10 cellular contexts compared by ENCODE assay signal in genomic region chr6:41767112-41767946, GRCh38. TPM values are rescaled to one million over a fixed set of nuclear protein-coding genes. Genes with fewer than 3 reads are reported as not detected.
A peak's percentile ranks its signal among the peaks of the same experiment; 100 is the strongest.
DNase-seq lines count a peak whose midpoint lies in the region; ATAC-seq, FAIRE-seq and TF ChIP-seq lines count a peak whose summit lies in the region.
"Had no signal": no experiment of that assay in that cellular context is flagged by ENCODE, and none has a peak within 500 bp of the region (broad histone marks: within the 10 kb centered on the region; RNA-seq: fewer than 3 reads in every experiment).

No MANE protein-coding gene starts in this region.

- POLR2A ChIA-PET in BJ (lab: Charles Lee), result no interaction called here

- TF ChIP-seq CTCF in BJ (IDR thresholded peaks at IDR 0.05; ENCODE audit: insufficient read depth, low read depth, low read length), result no peak
- no peak for TF ChIP-seq CTCF in Loucy (conservative IDR thresholded peaks at IDR 0.05; ENCODE audit: low read length)
- TF ChIP-seq CTCF in bronchial epithelial cell (IDR thresholded peaks at IDR 0.05; ENCODE audit: insufficient read depth, low read length, severe bottlenecking), result no peak
- no peak for TF ChIP-seq CTCF in nephron progenitor cell (IDR thresholded peaks at IDR 0.05)

- H3K4me1 ChIP-seq in Loucy (ENCODE audit: insufficient read depth, low read length, poor library complexity, severe bottlenecking), result peaks cover 34% of the 10 kb centered on the region

- H3K4me3 ChIP-seq in BJ (ENCODE audit: low read depth, low read length), result no peak overlapping the region
- H3K4me3 ChIP-seq in Loucy (ENCODE audit: low read length, poor library complexity, severe bottlenecking), result no peak overlapping the region
- no peak overlapping the region for H3K4me3 ChIP-seq in bronchial epithelial cell (ENCODE audit: low read depth, low read length)

- H3K4me1 Mint-ChIP-seq in nephron progenitor cell, result peaks cover 39% of the 10 kb centered on the region
- peaks cover 10% of the 10 kb centered on the region for H3K4me1 Mint-ChIP-seq in activated T-helper 2 cell treated with anti-CD3 and anti-CD28 coated beads, Interferon-gamma antibody, Interleukin-2, Interleukin-4, amounts not matched to agents 10 μg/mL and 5 μg/mL and 100 μg/mL, durations not matched to agents 14 hours and 24 hours and 36 hours (ENCODE audit: low read depth)

- H3F3A ChIP-seq in Loucy (ENCODE audit: low read depth), result no peaks in the 10 kb centered on the region

- no peak for ATAC-seq in HG03095 (IDR thresholded peaks at IDR 0.05; ENCODE audit: unreplicated experiment)
- no peak for ATAC-seq in GM21529 (IDR thresholded peaks at IDR 0.05; ENCODE audit: unreplicated experiment)

- H3K9ac ChIP-seq in Loucy (ENCODE audit: low read depth, low read length, poor library complexity, severe bottlenecking), result peak overlapping the region; percentile 63

- no peaks in the 10 kb centered on the region for H3K9me3 Mint-ChIP-seq in nephron progenitor cell
- no peaks in the 10 kb centered on the region for H3K9me3 Mint-ChIP-seq in activated T-helper 2 cell treated with anti-CD3 and anti-CD28 coated beads, Interferon-gamma antibody, Interleukin-2, Interleukin-4, amounts not matched to agents 10 μg/mL and 5 μg/mL and 100 μg/mL, durations not matched to agents 14 hours and 24 hours and 36 hours

- H3K9me2 ChIP-seq in Loucy (replicated peaks; ENCODE audit: low read depth, low read length), result no peaks in the 10 kb centered on the region

- H3K36me3 ChIP-seq in BJ (ENCODE audit: control insufficient read depth, insufficient read depth, low read length) (peaks cover 10% of the 10 kb centered on the region), Loucy (ENCODE audit: insufficient read depth, low read length) (peaks cover 8% of the 10 kb centered on the region; the same call in 1 of the 2 replicates), bronchial epithelial cell (ENCODE audit: control insufficient read depth, insufficient read depth, low read length) (peaks cover 7% of the 10 kb centered on the region)

- no peak overlapping the region for H2AFZ ChIP-seq in Loucy (ENCODE audit: low read length)

- H3K79me2 ChIP-seq in Loucy (ENCODE audit: insufficient read depth, low read length), result no peaks in the 10 kb centered on the region

- H3K27me3 Mint-ChIP-seq in nephron progenitor cell (ENCODE audit: low read depth, poor library complexity), result peaks cover 13% of the 10 kb centered on the region
- H3K27me3 Mint-ChIP-seq in activated T-helper 2 cell treated with anti-CD3 and anti-CD28 coated beads, Interferon-gamma antibody, Interleukin-2, Interleukin-4, amounts not matched to agents 10 μg/mL and 5 μg/mL and 100 μg/mL, durations not matched to agents 14 hours and 24 hours and 36 hours (ENCODE audit: low read depth), result peaks cover 4% of the 10 kb centered on the region

- DNase-seq in BJ (ENCODE audit: low read depth), result peak; percentile 80
- DNase-seq in bronchial epithelial cell (ENCODE audit: low read depth), result peak; percentile 87
- DNase-seq in lung microvascular endothelial cell (ENCODE audit: low read depth in 2 of 2), result peak; percentile 77 to 89
- no peak for DNase-seq in nephron progenitor cell
- no peak for DNase-seq in activated T-helper 2 cell treated with anti-CD3 and anti-CD28 coated beads, Interferon-gamma antibody, Interleukin-2, Interleukin-4, amounts not matched to agents 10 μg/mL and 5 μg/mL and 100 μg/mL, durations not matched to agents 14 hours and 24 hours and 36 hours (ENCODE audit: low spot score)
- DNase-seq: NCI-H345 had no signal

- FAIRE-seq in bronchial epithelial cell (lab: Jason Lieb, UNC), result peak; percentile 7
- FAIRE-seq: GM18507 had no signal

- no peak overlapping the region for H3K27ac Mint-ChIP-seq in nephron progenitor cell
- no peak overlapping the region for H3K27ac Mint-ChIP-seq in activated T-helper 2 cell treated with anti-CD3 and anti-CD28 coated beads, Interferon-gamma antibody, Interleukin-2, Interleukin-4, amounts not matched to agents 10 μg/mL and 5 μg/mL and 100 μg/mL, durations not matched to agents 14 hours and 24 hours and 36 hours

- peak overlapping the region; percentile 1 for H3K4me2 ChIP-seq in Loucy (ENCODE audit: low read depth, low read length, poor library complexity, severe bottlenecking)

- CTCF ChIA-PET in BJ (lab: Yijun Ruan, JAX), result interaction anchor here (0.8 to 2.1 kb wide), 6 partner anchors 9 to 399 kb away, joined by 3 to 9 read pairs (median 4); partner anchors contain the start of genes TFEB and TOMM6

- no peaks in the 10 kb centered on the region for H4K20me1 ChIP-seq in Loucy (ENCODE audit: insufficient read depth, low read length, poor library complexity, severe bottlenecking)

- H3K27me3 ChIP-seq in BJ (ENCODE audit: control insufficient read depth, insufficient read depth, low read length), result no peaks in the 10 kb centered on the region
- no peaks in the 10 kb centered on the region for H3K27me3 ChIP-seq in Loucy (ENCODE audit: insufficient read depth, low read length, poor library complexity, severe bottlenecking)
- no peaks in the 10 kb centered on the region for H3K27me3 ChIP-seq in bronchial epithelial cell (ENCODE audit: control insufficient read depth, insufficient read depth, low read length)

- intact Hi-C loops in activated T-helper 2 cell treated with anti-CD3 and anti-CD28 coated beads, Interferon-gamma antibody, Interleukin-2, Interleukin-4, amounts not matched to agents 10 μg/mL and 5 μg/mL and 100 μg/mL, durations not matched to agents 14 hours and 24 hours and 36 hours (cut with micrococcal nuclease), result no loop called here

- H3K4me3 Mint-ChIP-seq in nephron progenitor cell, result no peak overlapping the region
- no peak overlapping the region for H3K4me3 Mint-ChIP-seq in activated T-helper 2 cell treated with anti-CD3 and anti-CD28 coated beads, Interferon-gamma antibody, Interleukin-2, Interleukin-4, amounts not matched to agents 10 μg/mL and 5 μg/mL and 100 μg/mL, durations not matched to agents 14 hours and 24 hours and 36 hours (ENCODE audit: low read depth)

- no peaks in the 10 kb centered on the region for H3K9me3 ChIP-seq in Loucy (ENCODE audit: insufficient read depth, low read depth, low read length)

- H3K36me3 Mint-ChIP-seq in nephron progenitor cell (ENCODE audit: low read depth), result peaks cover 13% of the 10 kb centered on the region
- H3K36me3 Mint-ChIP-seq in activated T-helper 2 cell treated with anti-CD3 and anti-CD28 coated beads, Interferon-gamma antibody, Interleukin-2, Interleukin-4, amounts not matched to agents 10 μg/mL and 5 μg/mL and 100 μg/mL, durations not matched to agents 14 hours and 24 hours and 36 hours (ENCODE audit: low read depth), result peaks cover 5% of the 10 kb centered on the region

RNA-seq across cellular contexts. Expression of gene FRS3, which starts 12.4 kb away (rescaled TPM):
- 2.1 and 3.3 TPM in 2 replicates for polyA plus RNA-seq in BJ (2011; rRNA removed)
- polyA minus RNA-seq in BJ (2011; rRNA and poly(A)+ RNA removed), result 1.1 and 4.9 TPM in 2 replicates
- 0.77 and 0.79 TPM in 2 replicates for total RNA-seq in bronchial epithelial cell
- 0.60 and 0.65 TPM in 2 replicates for total RNA-seq in lung microvascular endothelial cell
- total RNA-seq in activated T-helper 2 cell treated with anti-CD3 and anti-CD28 coated beads, Interferon-gamma antibody, Interleukin-2, Interleukin-4, amounts not matched to agents 10 μg/mL and 5 μg/mL and 100 μg/mL, durations not matched to agents 14 hours and 24 hours and 36 hours, result 4.7 and 5.8 TPM in 2 replicates

RNA-seq across cellular contexts. Expression of gene PRICKLE4, which starts 13.3 kb away (rescaled TPM):
- 0.31 TPM in 1 of 2 replicates, not detected in the other for polyA plus RNA-seq in BJ (2011; rRNA removed)
- not detected in 2 replicates for polyA minus RNA-seq in BJ (2011; rRNA and poly(A)+ RNA removed)
- total RNA-seq in bronchial epithelial cell (0.53 and 0.90 TPM in 2 replicates), lung microvascular endothelial cell (5.2 and 6.7 TPM in 2 replicates)
- not detected in 2 replicates for total RNA-seq in activated T-helper 2 cell treated with anti-CD3 and anti-CD28 coated beads, Interferon-gamma antibody, Interleukin-2, Interleukin-4, amounts not matched to agents 10 μg/mL and 5 μg/mL and 100 μg/mL, durations not matched to agents 14 hours and 24 hours and 36 hours

RNA-seq across cellular contexts. Expression of gene PGC, which starts 20.1 kb away (rescaled TPM):
- polyA plus RNA-seq in BJ (2011; rRNA removed), result not detected in 2 replicates
- not detected in 2 replicates for polyA minus RNA-seq in BJ (2011; rRNA and poly(A)+ RNA removed)
- total RNA-seq in bronchial epithelial cell, result not detected in 2 replicates
- total RNA-seq in lung microvascular endothelial cell, result not detected in 2 replicates
- not detected in 2 replicates for total RNA-seq in activated T-helper 2 cell treated with anti-CD3 and anti-CD28 coated beads, Interferon-gamma antibody, Interleukin-2, Interleukin-4, amounts not matched to agents 10 μg/mL and 5 μg/mL and 100 μg/mL, durations not matched to agents 14 hours and 24 hours and 36 hours

RNA-seq across cellular contexts. Expression of gene TOMM6, which starts 20.2 kb away (rescaled TPM):
- 157 and 199 TPM in 2 replicates for polyA plus RNA-seq in BJ (2011; rRNA removed)
- 22.8 and 36.0 TPM in 2 replicates for polyA minus RNA-seq in BJ (2011; rRNA and poly(A)+ RNA removed)
- total RNA-seq in bronchial epithelial cell, result 35.2 and 55.0 TPM in 2 replicates
- total RNA-seq in lung microvascular endothelial cell, result 42.5 and 61.2 TPM in 2 replicates
- total RNA-seq in activated T-helper 2 cell treated with anti-CD3 and anti-CD28 coated beads, Interferon-gamma antibody, Interleukin-2, Interleukin-4, amounts not matched to agents 10 μg/mL and 5 μg/mL and 100 μg/mL, durations not matched to agents 14 hours and 24 hours and 36 hours, result 308 and 316 TPM in 2 replicates

RNA-seq across cellular contexts. Expression of gene TFEB, which starts 31.9 kb away (rescaled TPM):
- 13.2 and 21.9 TPM in 2 replicates for polyA plus RNA-seq in BJ (2011; rRNA removed)
- polyA minus RNA-seq in BJ (2011; rRNA and poly(A)+ RNA removed), result 18.1 and 25.8 TPM in 2 replicates
- total RNA-seq in bronchial epithelial cell (6.8 and 13.2 TPM in 2 replicates), lung microvascular endothelial cell (5.0 and 6.0 TPM in 2 replicates)
- 11.2 and 13.4 TPM in 2 replicates for total RNA-seq in activated T-helper 2 cell treated with anti-CD3 and anti-CD28 coated beads, Interferon-gamma antibody, Interleukin-2, Interleukin-4, amounts not matched to agents 10 μg/mL and 5 μg/mL and 100 μg/mL, durations not matched to agents 14 hours and 24 hours and 36 hours

Comparison
In these comparisons a context has a peak if more than half of its experiments do, and no peak if none do; other contexts are left out.
1. DNase-seq: peak in BJ (single experiment), bronchial epithelial cell (single experiment) and lung microvascular endothelial cell (2 of 2); none in nephron progenitor cell (single experiment) and activated T-helper 2 cell treated with anti-CD3 and anti-CD28 coated beads, Interferon-gamma antibody, Interleukin-2, Interleukin-4, amounts not matched to agents 10 μg/mL and 5 μg/mL and 100 μg/mL, durations not matched to agents 14 hours and 24 hours and 36 hours (single experiment).